ENCODE assay signal across 18 cellular contexts in the genomic region with DNA sequence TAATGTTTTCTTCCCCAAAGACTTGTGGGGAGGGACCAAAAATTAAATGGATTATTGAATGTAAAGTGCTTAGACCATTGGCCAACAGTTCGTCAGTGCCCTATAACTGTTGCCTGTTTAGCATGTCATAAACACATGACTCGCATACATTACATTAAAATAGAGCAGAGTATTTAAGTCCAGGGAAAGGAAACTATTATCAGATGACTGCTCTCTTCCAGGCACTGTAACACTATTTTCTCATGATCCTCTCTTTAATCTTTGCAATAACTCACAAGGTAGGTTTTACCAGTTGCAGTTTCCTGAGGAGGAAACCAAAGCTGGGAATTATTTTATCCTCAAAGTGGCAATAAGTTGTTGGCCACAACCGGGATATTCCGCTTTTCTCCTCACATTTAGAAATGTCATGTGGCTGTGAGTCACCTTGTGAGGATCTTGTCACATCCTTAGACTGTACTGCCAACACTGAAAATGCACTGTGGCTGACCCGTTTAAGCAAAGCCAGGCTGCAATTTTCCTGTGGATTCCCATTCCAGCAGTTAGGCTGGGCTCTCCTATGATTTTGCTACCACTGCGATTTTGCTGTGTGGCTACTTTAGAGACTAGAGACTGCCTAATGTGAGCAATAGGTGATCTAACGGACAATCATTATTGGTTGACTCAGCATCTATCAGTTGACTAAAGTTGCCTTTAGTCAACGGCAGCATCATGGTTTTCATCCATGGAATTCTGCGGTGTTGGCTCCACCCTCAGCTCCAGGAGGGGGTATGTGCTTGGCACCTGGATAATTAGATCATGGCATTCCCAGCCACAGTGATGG. TPM values are rescaled to one million over a fixed set of nuclear protein-coding genes. Genes with fewer than 3 reads are reported as not detected.
A peak's percentile ranks its signal among the peaks of the same experiment; 100 is the strongest.
DNase-seq lines count a peak whose midpoint lies in the region; ATAC-seq and TF ChIP-seq lines count a peak whose summit lies in the region.
"Had no signal": no experiment of that assay in that cellular context is flagged by ENCODE, and none has a peak within 500 bp of the region (broad histone marks: within the 10 kb centered on the region; RNA-seq: fewer than 3 reads in every experiment).

No MANE protein-coding gene starts in this region.

- ATAC-seq in gastroesophageal sphincter (no peak), HG03571 (IDR thresholded peaks at IDR 0.05; ENCODE audit: unreplicated experiment) (no peak), HG03135 (IDR thresholded peaks at IDR 0.05; ENCODE audit: unreplicated experiment) (no peak)

- H3K27ac ChIP-seq in angular gyrus (ENCODE audit: low read depth, low read length) (peak overlapping the region; percentile 74), gastroesophageal sphincter (no peak overlapping the region)
- H3K27ac ChIP-seq: left ventricle myocardium inferior, parathyroid adenoma, transverse colon had no signal

- no peak for TF ChIP-seq EP300 in gastroesophageal sphincter (IDR thresholded peaks at IDR 0.05)

- TF ChIP-seq POLR2A in gastroesophageal sphincter (IDR thresholded peaks at IDR 0.05): no peak

- no peak overlapping the region for H3K4me3 ChIP-seq in gastroesophageal sphincter
- H3K4me3 ChIP-seq: left ventricle myocardium inferior, transverse colon had no signal

- TF ChIP-seq CTCF in GM13977 (IDR thresholded peaks at IDR 0.05; ENCODE audit: extremely low read depth, insufficient read depth, missing control alignments) (no peak), gastroesophageal sphincter (IDR thresholded peaks at IDR 0.05) (no peak)

- 66 to 67% methylated on average over 5 to 8 of the region's 9 CpGs for WGBS in gastroesophageal sphincter (ENCODE audit: low coverage in 1 of 2), 2 donors

- H3K9me3 ChIP-seq in gastroesophageal sphincter: no peaks in the 10 kb centered on the region
- H3K9me3 ChIP-seq: left ventricle myocardium inferior, transverse colon had no signal

- no peaks in the 10 kb centered on the region for H3K36me3 ChIP-seq in gastroesophageal sphincter
- H3K36me3 ChIP-seq: left ventricle myocardium inferior, transverse colon had no signal

- no peaks in the 10 kb centered on the region for H3K27me3 ChIP-seq in gastroesophageal sphincter
- H3K27me3 ChIP-seq: transverse colon had no signal

- in situ Hi-C loops in GM13977 (cut with MboI; ENCODE audit: low pct_unique_long_range_greater_than_20kb, low sequenced_read_pairs, unreplicated experiment): no loop called here

- peaks cover 0 to 13% (median 0%) of the 10 kb centered on the region in 3 donors for H3K4me1 ChIP-seq in gastroesophageal sphincter
- H3K4me1 ChIP-seq: left ventricle myocardium inferior, parathyroid adenoma, transverse colon had no signal

- DNase-seq in GM04504 (ENCODE audit: low read depth) (peak; percentile 41), foreskin melanocyte (peak; percentile 75), superior temporal gyrus (ENCODE audit: extremely low spot score) (peak; percentile 47), GM13977 (ENCODE audit: low spot score) (no peak)
- DNase-seq: activated naive CD4-positive, alpha-beta T cell treated with Interleukin-2 at 50 U/mL for 16 hours; DMS79; effector CD8-positive, alpha-beta T cell; left ventricle myocardium inferior; naive B cell; NCI-H146; SIG-M5; T1000; transverse colon had no signal

RNA-seq across cellular contexts. Expression of gene DHX40, which starts 58.3 kb away (rescaled TPM):
- 10 to 100 TPM; 33.0 to 68.9 (median 47.7) TPM for total RNA-seq in gastroesophageal sphincter
